In genomic region chr22:30310881-30311771, GRCh38 we compare ENCODE assay signal across 8 cellular contexts. TPM values are rescaled to one million over a fixed set of nuclear protein-coding genes. Genes with fewer than 3 reads are reported as not detected.
DNase-seq lines count a peak whose midpoint lies in the region; ATAC-seq, FAIRE-seq and TF ChIP-seq lines count a peak whose summit lies in the region.

No MANE protein-coding gene starts in this region.

- no peaks in the 10 kb centered on the region for H3K27me3 ChIP-seq in adipocyte (replicated peaks; ENCODE audit: control insufficient read depth, insufficient read depth, low read length)
- H3K27me3 ChIP-seq in stomach smooth muscle (ENCODE audit: control insufficient read depth in 1 of 2, insufficient read depth in 2 of 2, low read length in 2 of 2), result no peaks in the 10 kb centered on the region
- no peaks in the 10 kb centered on the region for H3K27me3 ChIP-seq in SJCRH30

- H3K4me1 ChIP-seq in HEK293 (ENCODE audit: control insufficient read depth, insufficient read depth, low read length) (no peaks in the 10 kb centered on the region), adipocyte (ENCODE audit: control insufficient read depth, insufficient read depth, low read length) (peaks cover 66% of the 10 kb centered on the region), kidney (ENCODE audit: control insufficient read depth in 1 of 2, insufficient read depth in 1 of 2, low read depth in 1 of 2, low read length in 2 of 2) (peaks cover 61 to 81% of the 10 kb centered on the region in 2 donors), stomach smooth muscle (ENCODE audit: control insufficient read depth, insufficient read depth, low read length) (peaks cover 62% of the 10 kb centered on the region), SJCRH30 (0 out of 2 replicates have a peak, but pooled peaks cover 3% of the 10 kb centered on the region)

- CTCF ChIA-PET in HEK293 (lab: Yijun Ruan, JAX), result interaction anchor here (0.7 to 2.2 kb wide), 5 partner anchors 11 to 168 kb away, joined by 3 to 7 read pairs (median 3); partner anchors contain the start of gene RNF215

- H3K36me3 ChIP-seq in HEK293 (ENCODE audit: control insufficient read depth in 2 of 2, insufficient read depth in 1 of 2, low read length in 2 of 2) (peaks cover 0 to 5% of the 10 kb centered on the region in 2 experiments; a peak in 1 of 3 replicates), adipocyte (ENCODE audit: control insufficient read depth, insufficient read depth, low read length, severe bottlenecking) (peaks cover 13% of the 10 kb centered on the region), kidney (ENCODE audit: control insufficient read depth in 1 of 2, insufficient read depth in 2 of 2, low read length in 2 of 2) (no peaks in the 10 kb centered on the region), stomach smooth muscle (ENCODE audit: control insufficient read depth in 2 of 2, insufficient read depth in 2 of 2, low read length in 2 of 2) (no peaks in the 10 kb centered on the region), SJCRH30 (no peaks in the 10 kb centered on the region)

- POLR2A ChIA-PET in HEK293 (lab: Yijun Ruan, JAX), result interaction anchor here (0.8 to 1.6 kb wide), 2 partner anchors 15 to 16 kb away, joined by 3 to 6 read pairs; partner anchors contain the start of gene TBC1D10A

- no peak for ATAC-seq in HG02938 (IDR thresholded peaks at IDR 0.05; ENCODE audit: unreplicated experiment)
- no peak for ATAC-seq in HG03432 (IDR thresholded peaks at IDR 0.05; ENCODE audit: unreplicated experiment)

- TF ChIP-seq CTCF in HEK293 (tag by site-specific recombination; IDR thresholded peaks at IDR 0.05) (no peak), kidney (IDR thresholded peaks at IDR 0.05; ENCODE audit: borderline replicate concordance, extremely low read depth, insufficient read depth) (no peak)

- no peaks in the 10 kb centered on the region for H3K9me3 ChIP-seq in HEK293 (ENCODE audit: control insufficient read depth, insufficient read depth, low read depth, low read length)
- no peaks in the 10 kb centered on the region for H3K9me3 ChIP-seq in adipocyte (ENCODE audit: control insufficient read depth, low read length)
- H3K9me3 ChIP-seq in kidney (ENCODE audit: control insufficient read depth in 1 of 2, low read length in 2 of 2), result no peaks in the 10 kb centered on the region
- no peaks in the 10 kb centered on the region for H3K9me3 ChIP-seq in stomach smooth muscle (ENCODE audit: control insufficient read depth in 2 of 2, low read length in 2 of 2)
- no peaks in the 10 kb centered on the region for H3K9me3 ChIP-seq in SJCRH30 (replicated peaks)

- DNase-seq in adipocyte (ENCODE audit: low read depth) (peak; percentile 79), kidney (peak; percentile 89), NCI-H345 treated with DMSO at 0.1 percent for 48 hours (lab: John Stamatoyannopoulos, UW; ENCODE audit: unreplicated experiment) (no peak), SJCRH30 (no peak)

- peak overlapping the region; percentile 64 for H3K9ac ChIP-seq in adipocyte (ENCODE audit: low read length)
- peak overlapping the region in 1 of 2 donors; percentile 69 for H3K9ac ChIP-seq in kidney (ENCODE audit: low read length in 2 of 2)
- peak overlapping the region; percentile 40 to 62 for H3K9ac ChIP-seq in stomach smooth muscle (ENCODE audit: low read length in 2 of 2)

- H3K4me3 ChIP-seq in HEK293 (ENCODE audit: low read depth, low read length), result no peak overlapping the region
- peak overlapping the region; percentile 25 for H3K4me3 ChIP-seq in adipocyte (ENCODE audit: low read length)
- peak overlapping the region; percentile 26 to 47 for H3K4me3 ChIP-seq in kidney (ENCODE audit: low read length in 2 of 2)
- H3K4me3 ChIP-seq in stomach smooth muscle (ENCODE audit: low read length in 2 of 2), result peak overlapping the region; percentile 27 to 63
- no peak overlapping the region for H3K4me3 ChIP-seq in SJCRH30

- FAIRE-seq in kidney (lab: Jason Lieb, UNC), result no peak

- no peak overlapping the region for H3K27ac ChIP-seq in HEK293 (ENCODE audit: extremely low read depth, low read depth, low read length)
- H3K27ac ChIP-seq in kidney (ENCODE audit: low read depth in 2 of 2, low read length in 2 of 2), result peak overlapping the region; percentile 84 to 85
- H3K27ac ChIP-seq in stomach smooth muscle (ENCODE audit: low read length), result peak overlapping the region; percentile 92
- H3K27ac ChIP-seq in SJCRH30, result no peak overlapping the region

- intact Hi-C loops in kidney (cut with DNase I), result no loop called here

TF ChIP-seq in HEK293, 187 proteins besides CTCF, POLR2A, EP300 and RAD21:
- TF ChIP-seq KLF7 (tag by site-specific recombination; IDR thresholded peaks at IDR 0.05; ENCODE audit: borderline replicate concordance) (no peak), PRDM10 (tag by site-specific recombination; IDR thresholded peaks at IDR 0.05) (peak; percentile 76), BCL11B (tag by site-specific recombination; IDR thresholded peaks at IDR 0.05; ENCODE audit: low read depth) (no peak)

RNA-seq across cellular contexts. Expression of gene TBC1D10A, which starts 15.6 kb away (rescaled TPM):
- 34.5 TPM for total RNA-seq in kidney
- 31.0 TPM for polyA plus RNA-seq in kidney (ENCODE audit: insufficient read depth, low read depth, low replicate concordance)
- total RNA-seq in SJCRH30 (2014; rRNA removed; shearing (Covaris generic)), result 4.8 and 5.8 TPM in 2 replicates

RNA-seq across cellular contexts. Expression of gene CASTOR1, which starts 21.8 kb away (rescaled TPM):
- total RNA-seq in kidney, result 16.5 TPM
- 71.7 TPM for polyA plus RNA-seq in kidney (ENCODE audit: insufficient read depth, low read depth, low replicate concordance)
- 1.2 and 2.1 TPM in 2 replicates for total RNA-seq in SJCRH30 (2014; rRNA removed; shearing (Covaris generic))

RNA-seq across cellular contexts. Expression of gene OSM, which starts 44.5 kb away (rescaled TPM):
- 1.2 TPM for total RNA-seq in kidney
- polyA plus RNA-seq in kidney (ENCODE audit: insufficient read depth, low read depth, low replicate concordance), result 0.56 TPM
- not detected in 2 replicates for total RNA-seq in SJCRH30 (2014; rRNA removed; shearing (Covaris generic))

RNA-seq across cellular contexts. Expression of gene SF3A1, which starts 45.6 kb away (rescaled TPM):
- 179 TPM for total RNA-seq in kidney
- polyA plus RNA-seq in kidney (ENCODE audit: insufficient read depth, low read depth, low replicate concordance), result 23.7 TPM
- 45.2 and 64.7 TPM in 2 replicates for total RNA-seq in SJCRH30 (2014; rRNA removed; shearing (Covaris generic))

RNA-seq across cellular contexts. Expression of gene CCDC157, which starts 45.7 kb away (rescaled TPM):
- 5.1 TPM for total RNA-seq in kidney
- polyA plus RNA-seq in kidney (ENCODE audit: insufficient read depth, low read depth, low replicate concordance), result 6.0 TPM
- total RNA-seq in SJCRH30 (2014; rRNA removed; shearing (Covaris generic)), result 1.2 TPM in 2 replicates

Comparison
In these comparisons a context has a peak if more than half of its experiments do, and no peak if none do; other contexts are left out.
1. H3K27ac ChIP-seq: peak in kidney (2 of 2) and stomach smooth muscle (single experiment); none in HEK293 (single experiment) and SJCRH30 (single experiment).
2. H3K4me3 ChIP-seq: peak in adipocyte (single experiment), kidney (2 of 2) and stomach smooth muscle (2 of 2); none in HEK293 (single experiment) and SJCRH30 (single experiment).
3. DNase-seq: peak in adipocyte (single experiment) and kidney (single experiment); none in NCI-H345 treated with DMSO at 0.1 percent for 48 hours (single experiment) and SJCRH30 (0 of 2).